ENCODE assay signal across 12 cellular contexts in the genomic region with DNA sequence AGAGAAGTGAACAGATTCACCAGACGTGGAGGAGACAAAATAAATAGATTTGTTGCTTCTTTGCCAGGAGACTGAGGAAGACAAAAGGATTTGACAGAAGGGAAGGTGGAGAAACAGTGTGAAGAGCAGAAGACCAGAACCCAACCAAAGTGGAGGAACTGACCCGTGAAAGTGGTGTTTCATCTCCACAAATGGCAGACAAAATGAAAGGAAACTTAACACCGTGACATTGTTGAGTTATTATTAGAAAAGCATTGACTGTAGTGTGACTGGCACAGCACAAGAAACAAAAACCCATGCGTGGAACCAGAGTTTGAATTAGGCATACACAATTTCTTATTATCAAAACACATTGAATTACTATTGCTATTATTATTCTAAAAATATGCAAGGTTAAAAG.
"Had no signal": no experiment of that assay in that cellular context is flagged by ENCODE, and none has a peak within 500 bp of the region (broad histone marks: within the 10 kb centered on the region; RNA-seq: fewer than 3 reads in every experiment).

No MANE protein-coding gene starts in this region.

- H3K4me1 Mint-ChIP-seq: activated naive CD4-positive, alpha-beta T cell treated with anti-CD3 and anti-CD28 coated beads, Interleukin-2, amount 10 ng/mL, durations not matched to agents 7 days and 5 days; brain; nephron had no signal

- H3K27me3 Mint-ChIP-seq: type B pancreatic cell had no signal

- H3K36me3 Mint-ChIP-seq: activated naive CD4-positive, alpha-beta T cell treated with anti-CD3 and anti-CD28 coated beads, Interleukin-2, amount 10 ng/mL, durations not matched to agents 7 days and 5 days; brain; type B pancreatic cell had no signal

- DNase-seq: anterior cingulate cortex, caudate nucleus had no signal

- H3K4me3 Mint-ChIP-seq: activated CD4-positive, alpha-beta T cell treated with anti-CD3 and anti-CD28 coated beads, Interleukin-2, amount 10 ng/mL, durations not matched to agents 7 days and 5 days; activated naive CD4-positive, alpha-beta T cell treated with anti-CD3 and anti-CD28 coated beads, Interleukin-2, amount 10 ng/mL, durations not matched to agents 7 days and 5 days; activated naive CD8-positive, alpha-beta T cell treated with anti-CD3 and anti-CD28 coated beads, Interleukin-2, amount 50 U/mL, for 24 hours; brain; effector memory CD8-positive, alpha-beta T cell; nephron; type B pancreatic cell had no signal

- H3K9me3 Mint-ChIP-seq: activated CD4-positive, alpha-beta T cell treated with anti-CD3 and anti-CD28 coated beads, Interleukin-2, amount 10 ng/mL, durations not matched to agents 7 days and 5 days; activated naive CD4-positive, alpha-beta T cell treated with anti-CD3 and anti-CD28 coated beads, Interleukin-2, amount 10 ng/mL, durations not matched to agents 7 days and 5 days; activated naive CD8-positive, alpha-beta T cell treated with anti-CD3 and anti-CD28 coated beads, Interleukin-2, amount 50 U/mL, for 24 hours; effector memory CD8-positive, alpha-beta T cell had no signal

- H3K27ac Mint-ChIP-seq: activated CD4-positive, alpha-beta T cell treated with anti-CD3 and anti-CD28 coated beads, Interleukin-2, amount 10 ng/mL, durations not matched to agents 7 days and 5 days; activated naive CD4-positive, alpha-beta T cell treated with anti-CD3 and anti-CD28 coated beads, Interleukin-2, amount 10 ng/mL, durations not matched to agents 7 days and 5 days; activated naive CD8-positive, alpha-beta T cell treated with anti-CD3 and anti-CD28 coated beads, Interleukin-2, amount 50 U/mL, for 24 hours; brain; effector memory CD8-positive, alpha-beta T cell; nephron; type B pancreatic cell had no signal

- H3K4me3 ChIP-seq: right lobe of liver, stomach, testis had no signal
